Comparison of ENCODE assay signal across 8 cellular contexts in genomic region chr1:103514920-103515503, GRCh38. TPM values are rescaled to one million over a fixed set of nuclear protein-coding genes. Genes with fewer than 3 reads are reported as not detected.
DNase-seq lines count a peak whose midpoint lies in the region; ATAC-seq and TF ChIP-seq lines count a peak whose summit lies in the region.

No MANE protein-coding gene starts in this region.

- H3K4me3 ChIP-seq in GM23248 (no peak overlapping the region), Panc1 (ENCODE audit: low read depth in 2 of 2, low read length in 2 of 2) (no peak overlapping the region)

- peaks cover 18% of the 10 kb centered on the region for H3K4me1 Mint-ChIP-seq in activated T-helper 1 cell treated with anti-CD3 and anti-CD28 coated beads, Interleukin-12 subunit alpha, Interleukin-12 subunit beta, Interleukin-2, Interleukin-4 antibody, amounts not matched to agents 30 ng/mL and 10 ng/mL and 1 ng/mL, durations not matched to agents 14 hours and 24 hours and 36 hours (ENCODE audit: low read depth)

- intact Hi-C loops in Panc1 (cut with micrococcal nuclease; ENCODE audit: unreplicated experiment) = no loop called here
- intact Hi-C loops in activated T-helper 1 cell treated with anti-CD3 and anti-CD28 coated beads, Interleukin-12 subunit alpha, Interleukin-12 subunit beta, Interleukin-2, Interleukin-4 antibody, amounts not matched to agents 30 ng/mL and 10 ng/mL and 1 ng/mL, durations not matched to agents 14 hours and 24 hours and 36 hours (cut with micrococcal nuclease) = loop anchor here (1.0 to 2.0 kb wide), 2 partner anchors 114 to 408 kb away; no protein-coding TSS in a partner anchor

- no peak for ATAC-seq in Panc1

- in situ Hi-C loops in GM23248 (cut with MboI) = no loop called here
- in situ Hi-C loops in KBM-7 (cut with MboI; ENCODE audit: low pct_unique_long_range_greater_than_20kb, low sequenced_read_pairs) = no loop called here
- in situ Hi-C loops in Panc1 (cut with HindIII; ENCODE audit: low pct_unique_long_range_greater_than_20kb, low sequenced_read_pairs) = no loop called here

- no peak overlapping the region for H3K27ac Mint-ChIP-seq in activated T-helper 1 cell treated with anti-CD3 and anti-CD28 coated beads, Interleukin-12 subunit alpha, Interleukin-12 subunit beta, Interleukin-2, Interleukin-4 antibody, amounts not matched to agents 30 ng/mL and 10 ng/mL and 1 ng/mL, durations not matched to agents 14 hours and 24 hours and 36 hours

- no peaks in the 10 kb centered on the region for H4K20me1 ChIP-seq in GM23248 (ENCODE audit: insufficient read depth)

- peak; percentile 69; the same call in 1 of the 2 replicates for TF ChIP-seq CTCF in Panc1 (IDR thresholded peaks at IDR 0.05)

- H3K27ac ChIP-seq in GM23248 (no peak overlapping the region), Panc1 (ENCODE audit: low read length) (no peak overlapping the region)

- POLR2A ChIA-PET in Panc1 (lab: Charles Lee) = no interaction called here

- H3K9me2 ChIP-seq in GM23248 (ENCODE audit: insufficient read depth) = no peaks in the 10 kb centered on the region

- H3K4me1 ChIP-seq in GM23248 (ENCODE audit: insufficient read depth) (peaks cover 19% of the 10 kb centered on the region), Panc1 (ENCODE audit: control insufficient read depth, insufficient read depth, low read length) (no peaks in the 10 kb centered on the region; the same call in 1 of the 2 replicates)

- H3K4me2 ChIP-seq in GM23248 (ENCODE audit: unreplicated experiment) = no peak overlapping the region

- H3K36me3 Mint-ChIP-seq in activated T-helper 1 cell treated with anti-CD3 and anti-CD28 coated beads, Interleukin-12 subunit alpha, Interleukin-12 subunit beta, Interleukin-2, Interleukin-4 antibody, amounts not matched to agents 30 ng/mL and 10 ng/mL and 1 ng/mL, durations not matched to agents 14 hours and 24 hours and 36 hours (ENCODE audit: low read depth) = no peaks in the 10 kb centered on the region

- H3K4me3 Mint-ChIP-seq in activated T-helper 1 cell treated with anti-CD3 and anti-CD28 coated beads, Interleukin-12 subunit alpha, Interleukin-12 subunit beta, Interleukin-2, Interleukin-4 antibody, amounts not matched to agents 30 ng/mL and 10 ng/mL and 1 ng/mL, durations not matched to agents 14 hours and 24 hours and 36 hours = no peak overlapping the region

- CTCF ChIA-PET in Panc1 (lab: Charles Lee) = no interaction called here

- H3K27me3 ChIP-seq in GM23248 (replicated peaks; ENCODE audit: insufficient read depth) = no peaks in the 10 kb centered on the region
- H3K27me3 ChIP-seq in Panc1 (ENCODE audit: control insufficient read depth, insufficient read depth, low read length) = no peaks in the 10 kb centered on the region

- no peak overlapping the region for H3K9ac ChIP-seq in GM23248

- peaks cover 16% of the 10 kb centered on the region for H3F3A ChIP-seq in GM23248 (ENCODE audit: insufficient read depth)

- H3K9me3 Mint-ChIP-seq in activated T-helper 1 cell treated with anti-CD3 and anti-CD28 coated beads, Interleukin-12 subunit alpha, Interleukin-12 subunit beta, Interleukin-2, Interleukin-4 antibody, amounts not matched to agents 30 ng/mL and 10 ng/mL and 1 ng/mL, durations not matched to agents 14 hours and 24 hours and 36 hours = no peaks in the 10 kb centered on the region

- H3K9me3 ChIP-seq in GM23248 (ENCODE audit: low read depth) (no peaks in the 10 kb centered on the region), Panc1 (ENCODE audit: control insufficient read depth, insufficient read depth, low read depth, low read length) (no peaks in the 10 kb centered on the region)

- BruUV-seq in Panc1 (replicated peaks; lab: Mats Ljungman, UMichigan) = no TSS peak

- WGBS in GM23248 (ENCODE audit: low coverage in 1 of 2, low lambda C conversion rate in 2 of 2, missing lambda C conversion rate in 2 of 2), 2 experiments = 39 to 53% methylated on average over 1 of the region's 1 CpG

- no peaks in the 10 kb centered on the region for H3K27me3 Mint-ChIP-seq in activated T-helper 1 cell treated with anti-CD3 and anti-CD28 coated beads, Interleukin-12 subunit alpha, Interleukin-12 subunit beta, Interleukin-2, Interleukin-4 antibody, amounts not matched to agents 30 ng/mL and 10 ng/mL and 1 ng/mL, durations not matched to agents 14 hours and 24 hours and 36 hours (ENCODE audit: insufficient read depth)

- H2AFZ ChIP-seq in GM23248 = 0 out of 2 replicates have a peak overlapping the region, but pooled peaks have one; percentile 8

- peak; percentile 10 for DNase-seq in stimulated activated CD4-positive, alpha-beta T cell treated with anti-CD3 and anti-CD28 coated beads, Interleukin-4, amount 100 ng/mL, for 24 hours
- DNase-seq in stimulated activated CD4-positive, alpha-beta T cell treated with anti-CD3 and anti-CD28 coated beads, Interleukin-15, amount 100 ng/mL, for 24 hours = no peak
- DNase-seq in GM23248 (peak; percentile 69), KBM-7 (peak; percentile 68), Panc1 (ENCODE audit: low read depth, low spot score) (no peak), dermis microvascular lymphatic vessel endothelial cell (ENCODE audit: low read depth in 2 of 2) (peak; percentile 47 to 56), mucosa of gallbladder (ENCODE audit: low spot score) (peak; percentile 10)
- DNase-seq in activated T-helper 1 cell treated with anti-CD3 and anti-CD28 coated beads, Interleukin-12 subunit alpha, Interleukin-12 subunit beta, Interleukin-2, Interleukin-4 antibody, amounts not matched to agents 30 ng/mL and 10 ng/mL and 1 ng/mL, durations not matched to agents 14 hours and 24 hours and 36 hours (ENCODE audit: low spot score) = no peak

- H3K79me2 ChIP-seq in GM23248 (ENCODE audit: insufficient read depth) = no peaks in the 10 kb centered on the region

- H3K36me3 ChIP-seq in GM23248 (ENCODE audit: low read depth) = no peaks in the 10 kb centered on the region
- no peaks in the 10 kb centered on the region for H3K36me3 ChIP-seq in Panc1 (ENCODE audit: control insufficient read depth, insufficient read depth, low read length)

RNA-seq across cellular contexts. Expression of gene RNPC3, which starts 10.5 kb away (rescaled TPM):
- 4.4 TPM in 2 replicates for total RNA-seq in GM23248 (2014; rRNA removed; shearing (Covaris generic))
- polyA plus RNA-seq in GM23248 (2016; fragmentation: Nextera tagmentation; extraction: Ambion mirVana) = 6.8 and 8.1 TPM in 2 replicates
- total RNA-seq in Panc1 (2021; ENCODE audit: unreplicated experiment) = 13.1 TPM
- 4.2 TPM for polyA plus RNA-seq in Panc1 (2012; ENCODE audit: insufficient read length)
- total RNA-seq in dermis microvascular lymphatic vessel endothelial cell = 3.1 and 3.3 TPM in 2 replicates
- total RNA-seq in mucosa of gallbladder = 26.3 TPM
- total RNA-seq in activated T-helper 1 cell treated with anti-CD3 and anti-CD28 coated beads, Interleukin-12 subunit alpha, Interleukin-12 subunit beta, Interleukin-2, Interleukin-4 antibody, amounts not matched to agents 30 ng/mL and 10 ng/mL and 1 ng/mL, durations not matched to agents 14 hours and 24 hours and 36 hours = 17.1 and 20.6 TPM in 2 replicates

RNA-seq across cellular contexts. Expression of gene AMY2B, which starts 56.4 kb away (rescaled TPM):
- 1.1 and 2.5 TPM in 2 replicates for total RNA-seq in GM23248 (2014; rRNA removed; shearing (Covaris generic))
- 0.63 and 0.94 TPM in 2 replicates for polyA plus RNA-seq in GM23248 (2016; fragmentation: Nextera tagmentation; extraction: Ambion mirVana)
- total RNA-seq in Panc1 (2021; ENCODE audit: unreplicated experiment) (1.1 TPM), dermis microvascular lymphatic vessel endothelial cell (0.90 and 1.9 TPM in 2 replicates), mucosa of gallbladder (14.6 TPM)
- polyA plus RNA-seq in Panc1 (2012; ENCODE audit: insufficient read length) = 0.27 TPM
- 3.4 and 3.9 TPM in 2 replicates for total RNA-seq in activated T-helper 1 cell treated with anti-CD3 and anti-CD28 coated beads, Interleukin-12 subunit alpha, Interleukin-12 subunit beta, Interleukin-2, Interleukin-4 antibody, amounts not matched to agents 30 ng/mL and 10 ng/mL and 1 ng/mL, durations not matched to agents 14 hours and 24 hours and 36 hours

Comparison
In these comparisons a context has a peak if more than half of its experiments do, and no peak if none do; other contexts are left out.
1. DNase-seq: peak in stimulated activated CD4-positive, alpha-beta T cell treated with anti-CD3 and anti-CD28 coated beads, Interleukin-4, amount 100 ng/mL, for 24 hours (single experiment), GM23248 (single experiment), KBM-7 (single experiment), dermis microvascular lymphatic vessel endothelial cell (2 of 2) and mucosa of gallbladder (single experiment); none in stimulated activated CD4-positive, alpha-beta T cell treated with anti-CD3 and anti-CD28 coated beads, Interleukin-15, amount 100 ng/mL, for 24 hours (single experiment), Panc1 (single experiment) and activated T-helper 1 cell treated with anti-CD3 and anti-CD28 coated beads, Interleukin-12 subunit alpha, Interleukin-12 subunit beta, Interleukin-2, Interleukin-4 antibody, amounts not matched to agents 30 ng/mL and 10 ng/mL and 1 ng/mL, durations not matched to agents 14 hours and 24 hours and 36 hours (single experiment).